Comparison of ENCODE assay signal across 8 cellular contexts in genomic region chr6:42984001-42984923, GRCh38. TPM values are rescaled to one million over a fixed set of nuclear protein-coding genes. Genes with fewer than 3 reads are reported as not detected.
DNase-seq lines count a peak whose midpoint lies in the region; ATAC-seq, FAIRE-seq and TF ChIP-seq lines count a peak whose summit lies in the region.

Gene PPP2R5D, plus strand, starts transcription at chr6:42984570. Its CDS starts 108 bp downstream, at chr6:42984678.

- ATAC-seq in HG02981 (IDR thresholded peaks at IDR 0.05; ENCODE audit: unreplicated experiment) (peak; percentile 93), aorta (ENCODE audit: low FRiP score) (peak; percentile 97)

- peak within 1 kb of the TSS; percentile 67 for H3K9ac ChIP-seq in rectal smooth muscle tissue (ENCODE audit: low read length)

- H3K4me1 ChIP-seq in rectal smooth muscle tissue (ENCODE audit: control insufficient read depth, insufficient read depth, low read length) (peaks cover 5% of the 10 kb centered on the region), aorta (ENCODE audit: control insufficient read depth in 1 of 2, insufficient read depth in 2 of 2, low read length in 2 of 2) (no peaks in the 10 kb centered on the region)

- 0 to 1% methylated on average over 56 to 59 of the region's 59 CpGs for WGBS in aorta, 2 donors

- peak; percentile 94 for DNase-seq in GM18507 (ENCODE audit: extremely low spot score, insufficient read length, low read depth)
- peak; percentile 98 for DNase-seq in NCI-H2029 treated with DMSO at 0.1 percent for 48 hours (lab: John Stamatoyannopoulos, UW)
- peak; percentile 92 for DNase-seq in T-helper 9 cell
- peak; percentile 99 for DNase-seq in astrocyte of the cerebellum (ENCODE audit: low read depth)
- peak; percentile 98 for DNase-seq in hepatic stellate cell (ENCODE audit: low spot score)
- DNase-seq in aorta = peak; percentile 98 to 99

- H3K27ac ChIP-seq in rectal smooth muscle tissue (ENCODE audit: low read depth, low read length) (peak within 1 kb of the TSS; percentile 79), aorta (ENCODE audit: low read depth in 1 of 2, low read length in 2 of 2) (peak within 1 kb of the TSS; percentile 11 to 91)

- H3K4me3 ChIP-seq in astrocyte of the cerebellum (ENCODE audit: low read depth, low read length) (peak within 1 kb of the TSS; percentile 86), rectal smooth muscle tissue (ENCODE audit: low read length) (peak within 1 kb of the TSS; percentile 64), aorta (ENCODE audit: low read length in 2 of 2) (peak within 1 kb of the TSS; percentile 65 to 68)

- in situ Hi-C loops in astrocyte of the cerebellum (cut with HindIII; ENCODE audit: low sequenced_read_pairs) = no loop called here

- H3K27me3 ChIP-seq in rectal smooth muscle tissue (ENCODE audit: control insufficient read depth, insufficient read depth, low read length) = no peaks in the 10 kb centered on the region
- no peaks in the 10 kb centered on the region for H3K27me3 ChIP-seq in aorta (ENCODE audit: control insufficient read depth in 1 of 2, insufficient read depth in 2 of 2, low read length in 1 of 2)

- no peaks in the 10 kb centered on the region for H3K9me3 ChIP-seq in aorta (ENCODE audit: control insufficient read depth, low read length)

- TF ChIP-seq CTCF in astrocyte of the cerebellum (IDR thresholded peaks at IDR 0.05; ENCODE audit: low read depth, low read length, missing control alignments) = no peak

- H3K36me3 ChIP-seq in rectal smooth muscle tissue (ENCODE audit: control insufficient read depth, insufficient read depth, low read length) (no peaks in the 10 kb centered on the region), aorta (ENCODE audit: control insufficient read depth in 1 of 2, insufficient read depth in 2 of 2, low read length in 1 of 2) (no peaks in the 10 kb centered on the region)

- intact Hi-C loops in aorta (cut with DNase I) = no loop called here

- peak; percentile 98 for FAIRE-seq in GM18507 (lab: Jason Lieb, UNC)

RNA-seq across cellular contexts. Expression of gene PPP2R5D, which starts in this region (rescaled TPM):
- 10 to 100 TPM; 22.9 to 31.7 TPM for total RNA-seq in aorta
- polyA plus RNA-seq in aorta = 10 to 100 TPM; 20.3 to 31.5 TPM

Comparison
In these comparisons a context has a peak if more than half of its experiments do, and no peak if none do; other contexts are left out.
1. Peak in every context shown above with its lines: DNase-seq, ATAC-seq, H3K4me3 ChIP-seq and H3K27ac ChIP-seq.